ENCODE assay signal across 14 cellular contexts in genomic region chr12:64723630-64724029, GRCh38.
"Had no signal": no experiment of that assay in that cellular context is flagged by ENCODE, and none has a peak within 500 bp of the region (broad histone marks: within the 10 kb centered on the region; RNA-seq: fewer than 3 reads in every experiment).

No MANE protein-coding gene starts in this region.

- H3K27me3 Mint-ChIP-seq: progenitor cell of endocrine pancreas; stimulated activated naive B cell treated with anti-CD40 and anti-IgM and Interleukin-4, amounts not matched to agents 10 μg/mL and 1 μg/mL and 100 μg/mL, for 72 hours had no signal

- H3K9me3 Mint-ChIP-seq: stimulated activated naive B cell treated with anti-CD40 and anti-IgM and Interleukin-4, amounts not matched to agents 10 μg/mL and 1 μg/mL and 100 μg/mL, for 72 hours had no signal

- ATAC-seq: lower lobe of right lung; right cardiac atrium; SK-N-SH treated with all-trans-retinoic acid at 6 μM for 48 hours; stimulated activated naive B cell treated with anti-CD40 and anti-IgM and Interleukin-4, amounts not matched to agents 10 μg/mL and 1 μg/mL and 100 μg/mL, for 72 hours had no signal

- DNase-seq: activated CD4-positive, CD25-positive, alpha-beta regulatory T cell treated with anti-CD3 and anti-CD28 coated beads, Interleukin-2, amount 50 U/mL, for 72 hours; activated gamma-delta T cell treated with Interleukin-2 at 50 U/mL for 16 hours; activated T-cell treated with anti-CD3 and anti-CD28 coated beads, Interleukin-2, amount 50 U/mL, for 1 hour; anterior cingulate cortex; hypothalamus; lower lobe of right lung; midbrain; right cardiac atrium; SHP77; stimulated activated naive B cell treated with anti-CD40 and anti-IgM and Interleukin-4, amounts not matched to agents 10 μg/mL and 1 μg/mL and 100 μg/mL, for 72 hours had no signal

- H3K4me3 ChIP-seq: lower lobe of right lung, smooth muscle cell, tibial nerve had no signal

- H3K27me3 ChIP-seq: tibial nerve had no signal

- H3K27ac ChIP-seq: lower lobe of right lung, tibial nerve had no signal

- H3K4me1 Mint-ChIP-seq: stimulated activated naive B cell treated with anti-CD40 and anti-IgM and Interleukin-4, amounts not matched to agents 10 μg/mL and 1 μg/mL and 100 μg/mL, for 72 hours had no signal

- H3K27ac Mint-ChIP-seq: progenitor cell of endocrine pancreas; stimulated activated naive B cell treated with anti-CD40 and anti-IgM and Interleukin-4, amounts not matched to agents 10 μg/mL and 1 μg/mL and 100 μg/mL, for 72 hours had no signal

- H3K4me1 ChIP-seq: lower lobe of right lung, tibial nerve had no signal

- H3K9me3 ChIP-seq: lower lobe of right lung, tibial nerve had no signal

- H3K4me3 Mint-ChIP-seq: stimulated activated naive B cell treated with anti-CD40 and anti-IgM and Interleukin-4, amounts not matched to agents 10 μg/mL and 1 μg/mL and 100 μg/mL, for 72 hours had no signal
